1 cellular context compared by ENCODE assay signal in genomic region chr4:79034544-79034943, GRCh38.
TF ChIP-seq lines count a peak whose summit lies in the region.

No MANE protein-coding gene starts in this region.

TF ChIP-seq in IMR-90, 13 proteins besides CTCF, POLR2A, EP300 and RAD21 (continued from another document):
- no peak for TF ChIP-seq ELK1 (IDR thresholded peaks at IDR 0.05; ENCODE audit: borderline replicate concordance, low read depth, low read length)
- peak; percentile 41; the same call in 1 of the 2 replicates for TF ChIP-seq CEBPB (IDR thresholded peaks at IDR 0.05; ENCODE audit: low read depth, low read length)
- TF ChIP-seq USF2 (IDR thresholded peaks at IDR 0.05; ENCODE audit: low read depth, low read length): no peak
TF ChIP-seq in IMR-90: peak in this region for 1.
